Comparison of ENCODE assay signal across 8 cellular contexts in the genomic region with DNA sequence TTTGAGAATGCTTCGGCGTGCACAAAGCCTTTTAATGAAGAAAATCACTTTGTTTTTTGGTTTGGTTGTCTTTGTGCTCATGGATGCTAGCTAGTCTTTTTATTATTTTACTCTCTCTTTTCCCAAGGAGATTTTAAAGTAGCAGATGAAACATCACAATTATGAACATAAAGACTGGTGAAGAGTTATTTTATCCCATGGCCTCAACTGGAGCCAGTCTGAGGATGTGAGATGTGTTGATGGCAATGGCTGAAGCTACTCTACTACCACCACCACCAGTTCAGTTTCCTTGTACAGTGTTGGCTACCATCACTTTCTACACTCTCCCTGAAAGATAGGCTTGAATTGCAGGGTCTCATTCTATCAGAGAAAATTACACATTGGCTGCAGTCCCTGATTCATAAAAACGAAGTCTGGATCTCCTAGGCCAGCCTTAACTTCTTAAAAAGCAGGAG. TPM values are rescaled to one million over a fixed set of nuclear protein-coding genes. Genes with fewer than 3 reads are reported as not detected.
DNase-seq lines count a peak whose midpoint lies in the region; ATAC-seq and TF ChIP-seq lines count a peak whose summit lies in the region.

No MANE protein-coding gene starts in this region.

- H3K27me3 Mint-ChIP-seq in IgD-negative memory B cell (no peaks in the 10 kb centered on the region), natural killer cell (ENCODE audit: low read depth in 2 of 2) (no peaks in the 10 kb centered on the region)

- H3K9ac ChIP-seq in BLaER1: peak overlapping the region; percentile 88; the same call in 1 of the 2 replicates

- intact Hi-C loops in natural killer cell (cut with micrococcal nuclease): loop anchor here (2.0 to 10.0 kb wide), 2 partner anchors 257 to 311 kb away; partner anchors contain the start of genes HNRNPH3 and PBLD
- intact Hi-C loops in sciatic nerve (cut with DNase I): no loop called here

- H4K20me1 ChIP-seq in BLaER1: peaks cover 39% of the 10 kb centered on the region

- H3K4me3 Mint-ChIP-seq in IgD-negative memory B cell: peak overlapping the region; percentile 95 to 97 (median 96)
- peak overlapping the region; percentile 94 for H3K4me3 Mint-ChIP-seq in natural killer cell

- H3K36me3 Mint-ChIP-seq in IgD-negative memory B cell (peaks cover 6% of the 10 kb centered on the region), natural killer cell (no peaks in the 10 kb centered on the region)

- peaks cover 9% of the 10 kb centered on the region for H3K36me3 ChIP-seq in BLaER1

- H3K4me1 ChIP-seq in BLaER1: peaks cover 42% of the 10 kb centered on the region

- ATAC-seq in natural killer cell (no peak), HG03095 (IDR thresholded peaks at IDR 0.05; ENCODE audit: unreplicated experiment) (no peak), sciatic nerve (no peak)

- DNase-seq in cerebellum (ENCODE audit: low spot score): peak; percentile 17
- DNase-seq in natural killer cell: no peak
- DNase-seq in MV-4-11 (lab: John Stamatoyannopoulos, UW): no peak
- no peak for DNase-seq in effector CD8-positive, alpha-beta T cell (lab: John Stamatoyannopoulos, UW)
- DNase-seq in sciatic nerve (ENCODE audit: low spot score): no peak

- H3K9me3 Mint-ChIP-seq in IgD-negative memory B cell (no peaks in the 10 kb centered on the region), natural killer cell (no peaks in the 10 kb centered on the region)

- TF ChIP-seq CTCF in natural killer cell (IDR thresholded peaks at IDR 0.05): no peak

- H3K4me3 ChIP-seq in BLaER1: peak overlapping the region; percentile 79

- H3K27me3 ChIP-seq in BLaER1: no peaks in the 10 kb centered on the region

- peak overlapping the region; percentile 96 to 99 (median 98) for H3K27ac Mint-ChIP-seq in IgD-negative memory B cell
- peak overlapping the region; percentile 92 to 94 for H3K27ac Mint-ChIP-seq in natural killer cell

- H3K4me1 Mint-ChIP-seq in IgD-negative memory B cell: peaks cover 16 to 32% (median 29%) of the 10 kb centered on the region in 3 donors
- peaks cover 30 to 32% of the 10 kb centered on the region in 2 donors for H3K4me1 Mint-ChIP-seq in natural killer cell

- no peaks in the 10 kb centered on the region for H3K9me3 ChIP-seq in BLaER1

- H3K4me2 ChIP-seq in BLaER1: peak overlapping the region; percentile 80

- H3K27ac ChIP-seq in BLaER1: peak overlapping the region; percentile 76

RNA-seq across cellular contexts. Expression of gene HERC4, which starts 0.5 kb away (rescaled TPM):
- 19.7 TPM for polyA plus RNA-seq in IgD-negative memory B cell
- 99.5 TPM for total RNA-seq in cerebellum
- 100 to 1,000 TPM in 1 of 3 donors, 10 to 100 TPM in 2; 78.4 to 104 (median 83.9) TPM for total RNA-seq in natural killer cell
- 95.1 TPM for total RNA-seq in sciatic nerve

RNA-seq across cellular contexts. Expression of gene MYPN, which starts 33.7 kb away (rescaled TPM):
- not detected for polyA plus RNA-seq in IgD-negative memory B cell
- total RNA-seq in cerebellum: not detected
- total RNA-seq in natural killer cell: not detected
- 0.13 TPM for total RNA-seq in sciatic nerve
